ENCODE assay signal across 16 cellular contexts in genomic region chr18:7755753-7756475, GRCh38.
A peak's percentile ranks its signal among the peaks of the same experiment; 100 is the strongest.
DNase-seq lines count a peak whose midpoint lies in the region; ATAC-seq, FAIRE-seq and TF ChIP-seq lines count a peak whose summit lies in the region.
"Had no signal": no experiment of that assay in that cellular context is flagged by ENCODE, and none has a peak within 500 bp of the region (broad histone marks: within the 10 kb centered on the region; RNA-seq: fewer than 3 reads in every experiment).

No MANE protein-coding gene starts in this region.

- H3K27me3 Mint-ChIP-seq in WTC11 (ENCODE audit: low read depth), result no peaks in the 10 kb centered on the region
- H3K27me3 Mint-ChIP-seq: activated B cell treated with CpG ODN at 0.5 μM for 24 hours had no signal

- H3K9me3 ChIP-seq in left ventricle myocardium inferior (replicated peaks), result no peaks in the 10 kb centered on the region
- H3K9me3 ChIP-seq: ascending aorta had no signal

- no peak overlapping the region for H3K4me3 ChIP-seq in bronchial epithelial cell (ENCODE audit: low read depth, low read length)
- no peak overlapping the region for H3K4me3 ChIP-seq in left ventricle myocardium inferior
- H3K4me3 ChIP-seq: ascending aorta, SK-N-MC had no signal

- H3K27ac ChIP-seq in left ventricle myocardium inferior (replicated peaks), result peak overlapping the region; percentile 74
- H3K27ac ChIP-seq: ascending aorta, epithelial cell of prostate, parathyroid adenoma, SK-N-MC had no signal

- H3K4me1 ChIP-seq in left ventricle myocardium inferior, result peaks cover 87% of the 10 kb centered on the region
- H3K4me1 ChIP-seq: parathyroid adenoma had no signal

- H3K4me3 Mint-ChIP-seq in WTC11, result no peak overlapping the region
- H3K4me3 Mint-ChIP-seq: activated B cell treated with CpG ODN at 0.5 μM for 24 hours; activated T-cell treated with anti-CD3 and anti-CD28 coated beads, Interleukin-2, amount 50 U/mL, for 4 hours had no signal

- ATAC-seq in WTC11 (no peak), HG03196 (IDR thresholded peaks at IDR 0.05; ENCODE audit: unreplicated experiment) (no peak)
- ATAC-seq: activated T-cell treated with anti-CD3 and anti-CD28 coated beads, Interleukin-2, amount 50 U/mL, for 4 hours had no signal

- H3K36me3 ChIP-seq in bronchial epithelial cell (ENCODE audit: control insufficient read depth, insufficient read depth, low read length) (no peaks in the 10 kb centered on the region), left ventricle myocardium inferior (no peaks in the 10 kb centered on the region)
- H3K36me3 ChIP-seq: ascending aorta had no signal

- H3K27me3 ChIP-seq in bronchial epithelial cell (ENCODE audit: control insufficient read depth, insufficient read depth, low read length) (no peaks in the 10 kb centered on the region), left ventricle myocardium inferior (ENCODE audit: low read depth) (no peaks in the 10 kb centered on the region)
- H3K27me3 ChIP-seq: ascending aorta had no signal

- CTCF ChIA-PET in WTC11 (lab: Charles Lee), result no interaction called here

- H3K27ac Mint-ChIP-seq in WTC11, result no peak overlapping the region
- H3K27ac Mint-ChIP-seq: activated B cell treated with CpG ODN at 0.5 μM for 24 hours had no signal

- TF ChIP-seq POLR2A in GM12891 (IDR thresholded peaks at IDR 0.05; ENCODE audit: low read depth, low read length), result no peak

- H3K4me1 Mint-ChIP-seq in WTC11, result peaks cover 20% of the 10 kb centered on the region
- H3K4me1 Mint-ChIP-seq: activated B cell treated with CpG ODN at 0.5 μM for 24 hours had no signal

- POLR2A ChIA-PET in WTC11 (lab: Charles Lee), result no interaction called here

- DNase-seq in HCEC 1CT, result peak; percentile 27
- peak; percentile 27 for DNase-seq in bronchial epithelial cell (ENCODE audit: low read depth)
- DNase-seq in left ventricle myocardium inferior, result no peak
- peak; percentile 61 for DNase-seq in renal cortical epithelial cell (ENCODE audit: low read depth)
- no peak for DNase-seq in GM12891 (ENCODE audit: insufficient read length, low spot score)
- DNase-seq in SIG-M5 treated with dmso at 0.1 percent for 504 hours (lab: John Stamatoyannopoulos, UW; ENCODE audit: unreplicated experiment), result no peak
- no peak for DNase-seq in WTC11 (ENCODE audit: low spot score)
- DNase-seq: activated B cell treated with CpG ODN at 0.5 μM for 24 hours; activated T-cell treated with anti-CD3 and anti-CD28 coated beads, Interleukin-2, amount 50 U/mL, for 4 hours; MM.1S; NCI-H526 had no signal

- FAIRE-seq in bronchial epithelial cell (lab: Jason Lieb, UNC), result no peak
- no peak for FAIRE-seq in GM12891 (lab: Jason Lieb, UNC)

- TF ChIP-seq CTCF in bronchial epithelial cell (IDR thresholded peaks at IDR 0.05; ENCODE audit: insufficient read depth, low read length, severe bottlenecking) (peak; percentile 23), left ventricle myocardium inferior (IDR thresholded peaks at IDR 0.05; ENCODE audit: borderline replicate concordance) (peak; percentile 64), WTC11 (IDR thresholded peaks at IDR 0.05) (no peak)

- H3K9me3 Mint-ChIP-seq in WTC11, result no peaks in the 10 kb centered on the region
- H3K9me3 Mint-ChIP-seq: activated B cell treated with CpG ODN at 0.5 μM for 24 hours; activated T-cell treated with anti-CD3 and anti-CD28 coated beads, Interleukin-2, amount 50 U/mL, for 4 hours had no signal

- H3K36me3 Mint-ChIP-seq in WTC11, result no peaks in the 10 kb centered on the region

- intact Hi-C loops in left ventricle myocardium inferior (cut with micrococcal nuclease), result no loop called here

TF ChIP-seq in GM12891, 5 proteins besides CTCF, POLR2A, EP300 and RAD21:
- TF ChIP-seq PAX5 (IDR thresholded peaks at IDR 0.05; ENCODE audit: insufficient read depth, low read length, severe bottlenecking), result no peak
- no peak for TF ChIP-seq SPI1 (IDR thresholded peaks at IDR 0.05; ENCODE audit: low read depth, low read length)
- no peak for TF ChIP-seq TAF1 (IDR thresholded peaks at IDR 0.05; ENCODE audit: low read depth, low read length)
- TF ChIP-seq POLR2AphosphoS5 (IDR thresholded peaks at IDR 0.05; ENCODE audit: low read depth, low read length), result no peak
- no peak for TF ChIP-seq POU2F2 (IDR thresholded peaks at IDR 0.05; ENCODE audit: low read depth, low read length)

TF ChIP-seq in WTC11, 78 proteins besides CTCF, POLR2A, EP300 and RAD21 (continues in another document):
- TF ChIP-seq SMAD4 (CRISPR knock-in tag; IDR thresholded peaks at IDR 0.05) (no peak), ZBTB21 (CRISPR knock-in tag; IDR thresholded peaks at IDR 0.05; ENCODE audit: borderline replicate concordance) (no peak), PRDM15 (CRISPR knock-in tag; IDR thresholded peaks at IDR 0.05) (no peak), IRF2 (CRISPR knock-in tag; IDR thresholded peaks at IDR 0.05; ENCODE audit: borderline replicate concordance, low read depth) (no peak), NR2C2 (CRISPR knock-in tag; IDR thresholded peaks at IDR 0.05) (no peak), GRHL2 (CRISPR knock-in tag; IDR thresholded peaks at IDR 0.05; ENCODE audit: insufficient replicate concordance, severe bottlenecking) (no peak), ARID4B (CRISPR knock-in tag; IDR thresholded peaks at IDR 0.05; ENCODE audit: borderline replicate concordance) (no peak), ATF3 (CRISPR knock-in tag; conservative IDR thresholded peaks at IDR 0.05) (no peak)

Comparison
In these comparisons a context has a peak if more than half of its experiments do, and no peak if none do; other contexts are left out.
1. DNase-seq: peak in HCEC 1CT (single experiment), bronchial epithelial cell (single experiment) and renal cortical epithelial cell (single experiment); none in left ventricle myocardium inferior (single experiment), GM12891 (single experiment), SIG-M5 treated with dmso at 0.1 percent for 504 hours (single experiment) and WTC11 (single experiment).